Comparison of ENCODE assay signal across 12 cellular contexts in the genomic region with DNA sequence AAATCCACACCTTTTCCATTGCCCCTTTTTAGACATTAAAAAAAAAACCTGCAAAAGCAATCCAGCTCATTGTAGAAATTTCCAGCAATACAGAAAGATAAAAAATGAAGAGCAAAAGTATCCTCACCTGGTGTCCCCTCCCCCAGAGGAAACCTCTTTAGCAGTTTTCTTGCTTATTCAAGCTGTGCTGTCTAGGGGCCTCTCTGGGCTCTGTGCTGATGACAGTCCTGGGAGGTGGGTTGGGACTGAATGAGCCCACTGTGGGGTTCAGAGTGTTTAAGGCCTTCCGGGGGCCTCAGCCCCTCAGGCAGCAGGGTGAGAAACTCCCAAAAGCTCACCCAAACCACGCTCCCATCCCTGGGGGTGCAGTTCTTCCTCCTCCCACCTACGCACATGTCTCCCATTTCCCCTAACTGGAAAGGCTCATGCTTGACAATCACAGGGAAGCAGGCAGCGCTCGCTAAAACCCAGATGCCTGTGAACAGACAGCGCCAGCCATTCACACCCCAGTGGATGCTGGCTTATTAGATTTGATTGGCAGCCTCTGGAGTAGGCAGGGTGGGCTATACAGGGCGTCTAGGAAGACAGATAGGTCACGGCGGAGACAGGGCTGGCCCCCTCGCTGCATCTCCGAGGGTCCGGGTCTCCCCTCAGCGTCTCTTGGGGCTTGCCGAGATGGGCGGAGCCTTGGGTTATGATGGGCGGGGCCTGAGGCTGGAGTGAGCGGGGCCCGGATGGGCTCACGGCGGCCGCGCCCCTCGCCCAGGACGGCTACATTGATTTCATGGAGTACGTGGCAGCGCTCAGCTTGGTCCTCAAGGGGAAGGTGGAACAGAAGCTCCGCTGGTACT. TPM values are rescaled to one million over a fixed set of nuclear protein-coding genes. Genes with fewer than 3 reads are reported as not detected.
DNase-seq lines count a peak whose midpoint lies in the region; ATAC-seq, FAIRE-seq and TF ChIP-seq lines count a peak whose summit lies in the region.
"Had no signal": no experiment of that assay in that cellular context is flagged by ENCODE, and none has a peak within 500 bp of the region (broad histone marks: within the 10 kb centered on the region; RNA-seq: fewer than 3 reads in every experiment).

No MANE protein-coding gene starts in this region.

- in situ Hi-C loops in astrocyte of the spinal cord (cut with HindIII; ENCODE audit: low sequenced_read_pairs), result no loop called here

- no peak for TF ChIP-seq POLR2A in testis (IDR thresholded peaks at IDR 0.05)

- peak overlapping the region; percentile 21 for H3K4me3 Mint-ChIP-seq in memory B cell
- H3K4me3 Mint-ChIP-seq: immature natural killer cell had no signal

- H3K4me3 ChIP-seq in cardiac muscle cell (peak overlapping the region; percentile 17), left ventricle myocardium inferior (no peak overlapping the region), astrocyte of the spinal cord (ENCODE audit: low read depth, low read length) (peak overlapping the region; percentile 11), testis (peak overlapping the region; percentile 12 to 29), small intestine (ENCODE audit: low read depth in 1 of 2, low read length in 2 of 2) (no peak overlapping the region)

- FAIRE-seq in small intestine (lab: Jason Lieb, UNC), result no peak

- H3K4me1 ChIP-seq in cardiac muscle cell (ENCODE audit: low read depth) (no peaks in the 10 kb centered on the region), left ventricle myocardium inferior (no peaks in the 10 kb centered on the region), testis (no peaks in the 10 kb centered on the region), small intestine (ENCODE audit: control insufficient read depth in 2 of 2, insufficient read depth in 1 of 2, low read depth in 1 of 2, low read length in 1 of 2) (no peaks in the 10 kb centered on the region)

- H3K36me3 ChIP-seq in cardiac muscle cell, result no peaks in the 10 kb centered on the region
- H3K36me3 ChIP-seq in left ventricle myocardium inferior, result no peaks in the 10 kb centered on the region
- H3K36me3 ChIP-seq in testis (ENCODE audit: low read depth, missing control alignments), result no peaks in the 10 kb centered on the region
- H3K36me3 ChIP-seq in small intestine (ENCODE audit: control insufficient read depth in 2 of 2, insufficient read depth in 2 of 2, low read length in 2 of 2), result no peaks in the 10 kb centered on the region

- peak in 1 of 2 donors; percentile 53 for DNase-seq in cardiac muscle cell (ENCODE audit: low read depth in 1 of 2, low spot score in 1 of 2)
- DNase-seq in left ventricle myocardium inferior, result no peak
- no peak for DNase-seq in astrocyte of the spinal cord (ENCODE audit: low read depth, low spot score)
- DNase-seq in memory B cell (ENCODE audit: low spot score in 2 of 2), result no peak
- peak; percentile 34 for DNase-seq in testis
- no peak for DNase-seq in NCI-H748 treated with DMSO at 0.1 percent for 48 hours (lab: John Stamatoyannopoulos, UW)
- DNase-seq in small intestine, result no peak
- no peak for DNase-seq in NOMO-1 (lab: John Stamatoyannopoulos, UW; ENCODE audit: unreplicated experiment in 2 of 2)
- DNase-seq: immature natural killer cell, NCI-H2029 treated with DMSO at 0.1 percent for 48 hours had no signal

- TF ChIP-seq CTCF in cardiac muscle cell (IDR thresholded peaks at IDR 0.05; ENCODE audit: low read depth, low read length) (no peak), left ventricle myocardium inferior (IDR thresholded peaks at IDR 0.05; ENCODE audit: borderline replicate concordance) (no peak), astrocyte of the spinal cord (IDR thresholded peaks at IDR 0.05; ENCODE audit: low read depth, low read length) (no peak), testis (IDR thresholded peaks at IDR 0.05) (no peak)

- no peaks in the 10 kb centered on the region for H3K9me3 Mint-ChIP-seq in memory B cell
- H3K9me3 Mint-ChIP-seq: activated naive CD4-positive, alpha-beta T cell treated with anti-CD3 and anti-CD28 coated beads, Interleukin-2, amount 50 U/mL, for 72 hours; immature natural killer cell had no signal

- no peak overlapping the region for H3K27ac ChIP-seq in cardiac muscle cell
- no peak overlapping the region for H3K27ac ChIP-seq in left ventricle myocardium inferior (replicated peaks)
- H3K27ac ChIP-seq in testis, result no peak overlapping the region
- no peak overlapping the region for H3K27ac ChIP-seq in small intestine (ENCODE audit: low read depth in 1 of 2, low read length in 1 of 2)

- H3K9me3 ChIP-seq in cardiac muscle cell (ENCODE audit: low read depth) (no peaks in the 10 kb centered on the region), left ventricle myocardium inferior (replicated peaks) (no peaks in the 10 kb centered on the region), testis (no peaks in the 10 kb centered on the region), small intestine (ENCODE audit: control insufficient read depth, low read depth) (no peaks in the 10 kb centered on the region)

- H3K4me1 Mint-ChIP-seq in memory B cell, result no peaks in the 10 kb centered on the region
- H3K4me1 Mint-ChIP-seq: immature natural killer cell had no signal

- intact Hi-C loops in left ventricle myocardium inferior (cut with micrococcal nuclease) (no loop called here), testis (cut with DNase I; ENCODE audit: low total_unique reads) (no loop called here)

- H3K27me3 ChIP-seq in cardiac muscle cell, result no peaks in the 10 kb centered on the region
- H3K27me3 ChIP-seq in left ventricle myocardium inferior (ENCODE audit: low read depth), result peaks cover 23% of the 10 kb centered on the region
- H3K27me3 ChIP-seq in testis, result no peaks in the 10 kb centered on the region
- H3K27me3 ChIP-seq in small intestine (ENCODE audit: control insufficient read depth in 2 of 2, insufficient read depth in 2 of 2, low read length in 2 of 2), result peaks cover 0 to 9% of the 10 kb centered on the region in 2 donors

- 23 to 26% methylated on average over 24 to 27 of the region's 27 CpGs for WGBS in testis, 2 donors
- WGBS in small intestine, 3 donors, result 22 to 62% (median 58%) methylated on average over 27 of the region's 27 CpGs

- H3K27me3 Mint-ChIP-seq in memory B cell, result peaks cover 12% of the 10 kb centered on the region

- no peaks in the 10 kb centered on the region for H3K36me3 Mint-ChIP-seq in memory B cell
- H3K36me3 Mint-ChIP-seq: activated naive CD4-positive, alpha-beta T cell treated with anti-CD3 and anti-CD28 coated beads, Interleukin-2, amount 50 U/mL, for 72 hours; immature natural killer cell had no signal

- peak; percentile 32 for ATAC-seq in memory B cell (ENCODE audit: low read depth)

- H3K27ac Mint-ChIP-seq in memory B cell, result no peak overlapping the region
- H3K27ac Mint-ChIP-seq: immature natural killer cell had no signal

RNA-seq across cellular contexts. Expression of a gene that starts 4.6 kb away (rescaled TPM):
- total RNA-seq in cardiac muscle cell (0.25 and 0.63 TPM in 2 replicates), left ventricle myocardium inferior (not detected), testis (10 to 100 TPM in 1 of 2 donors, 1 to 10 TPM in 1; 6.7 to 44.2 TPM)
- polyA plus RNA-seq in cardiac muscle cell (0.75 and 1.1 TPM in 2 replicates), testis (ENCODE audit: insufficient read depth, low read depth, low replicate concordance) (47.0 TPM), small intestine (under 1 TPM in 1 of 3 donors, not detected in 2; 0.69 TPM)
- total RNA-seq: myocyte had no signal
- polyA plus RNA-seq: immature natural killer cell had no signal

RNA-seq across cellular contexts. Expression of a gene that starts 17.0 kb away (rescaled TPM):
- total RNA-seq in cardiac muscle cell (0.81 and 1.3 TPM in 2 replicates), left ventricle myocardium inferior (1.1 TPM), testis (1 to 10 TPM; 3.0 to 3.7 TPM)
- polyA plus RNA-seq in cardiac muscle cell (1.0 TPM in 1 of 2 replicates, not detected in the other), testis (ENCODE audit: insufficient read depth, low read depth, low replicate concordance) (2.8 TPM), small intestine (under 1 TPM in 1 of 3 donors, not detected in 2; 0.36 TPM)

RNA-seq across cellular contexts. Expression of a gene that starts 35.3 kb away (rescaled TPM):
- 1.7 and 2.7 TPM in 2 replicates for total RNA-seq in cardiac muscle cell
- polyA plus RNA-seq in cardiac muscle cell, result 0.49 and 0.56 TPM in 2 replicates
- total RNA-seq in left ventricle myocardium inferior, result 1.4 TPM
- 1 to 10 TPM; 1.1 to 1.3 TPM for total RNA-seq in testis
- 2.0 TPM for polyA plus RNA-seq in testis (ENCODE audit: insufficient read depth, low read depth, low replicate concordance)
- polyA plus RNA-seq in small intestine, result 100 to 1,000 TPM in 2 of 3 donors, 10 to 100 TPM in 1; 44.1 to 198 (median 119) TPM

RNA-seq across cellular contexts. Expression of a gene that starts 39.9 kb away (rescaled TPM):
- total RNA-seq in cardiac muscle cell, result 15.8 and 20.6 TPM in 2 replicates
- 37.8 and 39.8 TPM in 2 replicates for polyA plus RNA-seq in cardiac muscle cell
- total RNA-seq in left ventricle myocardium inferior, result 64.3 TPM
- total RNA-seq in testis, result 10 to 100 TPM; 35.8 to 42.0 TPM
- 33.9 TPM for polyA plus RNA-seq in testis (ENCODE audit: insufficient read depth, low read depth, low replicate concordance)
- 10 to 100 TPM; 20.0 to 33.0 (median 25.9) TPM for polyA plus RNA-seq in small intestine

Comparison
In these comparisons a context has a peak if more than half of its experiments do, and no peak if none do; other contexts are left out.
1. H3K4me3 ChIP-seq: peak in cardiac muscle cell (single experiment), astrocyte of the spinal cord (single experiment) and testis (2 of 2); none in left ventricle myocardium inferior (single experiment) and small intestine (0 of 2).